1 cellular context compared by ENCODE assay signal in genomic region chr12:104064031-104064841, GRCh38.
TF ChIP-seq lines count a peak whose summit lies in the region.

Gene HCFC2 (plus strand): TSS chr12:104064531. CDS start chr12:104064561, 30 bp downstream.

TF ChIP-seq in IMR-90, 13 proteins besides CTCF, POLR2A, EP300 and RAD21 (continued from another document):
- TF ChIP-seq SMC3 (IDR thresholded peaks at IDR 0.05; ENCODE audit: low read depth, low read length) (no peak), CHD1 (IDR thresholded peaks at IDR 0.05; ENCODE audit: low read depth, low read length) (no peak), RFX5 (IDR thresholded peaks at IDR 0.05; ENCODE audit: low read depth, low read length) (no peak), MXI1 (IDR thresholded peaks at IDR 0.05; ENCODE audit: borderline replicate concordance, low read depth, low read length) (peak; percentile 85)
